ENCODE assay signal across 1 cellular context in the genomic region with DNA sequence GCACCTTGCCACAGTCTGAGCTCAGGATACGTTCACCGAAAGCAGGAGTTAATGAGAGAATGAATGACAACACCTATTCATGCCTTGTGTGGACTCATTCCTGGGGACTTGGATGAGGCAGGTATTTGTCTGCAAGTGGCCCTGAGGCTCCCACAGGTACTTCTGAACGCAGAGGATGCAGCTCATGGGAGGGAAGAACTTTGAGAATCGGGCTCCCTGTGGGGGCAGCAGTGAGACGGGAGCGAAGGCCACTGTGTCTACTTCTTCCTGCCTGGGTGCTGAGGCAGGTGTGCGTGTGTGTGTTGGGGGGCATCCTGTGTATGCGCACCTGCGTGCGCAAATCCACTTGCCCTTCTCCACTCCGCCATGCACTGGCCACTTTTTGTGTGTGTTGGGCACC.
TF ChIP-seq lines count a peak whose summit lies in the region.

No MANE protein-coding gene starts in this region.

TF ChIP-seq in HepG2, 621 proteins besides CTCF, POLR2A, EP300 and RAD21 (continued from another document):
- TF ChIP-seq, protein P1, sequence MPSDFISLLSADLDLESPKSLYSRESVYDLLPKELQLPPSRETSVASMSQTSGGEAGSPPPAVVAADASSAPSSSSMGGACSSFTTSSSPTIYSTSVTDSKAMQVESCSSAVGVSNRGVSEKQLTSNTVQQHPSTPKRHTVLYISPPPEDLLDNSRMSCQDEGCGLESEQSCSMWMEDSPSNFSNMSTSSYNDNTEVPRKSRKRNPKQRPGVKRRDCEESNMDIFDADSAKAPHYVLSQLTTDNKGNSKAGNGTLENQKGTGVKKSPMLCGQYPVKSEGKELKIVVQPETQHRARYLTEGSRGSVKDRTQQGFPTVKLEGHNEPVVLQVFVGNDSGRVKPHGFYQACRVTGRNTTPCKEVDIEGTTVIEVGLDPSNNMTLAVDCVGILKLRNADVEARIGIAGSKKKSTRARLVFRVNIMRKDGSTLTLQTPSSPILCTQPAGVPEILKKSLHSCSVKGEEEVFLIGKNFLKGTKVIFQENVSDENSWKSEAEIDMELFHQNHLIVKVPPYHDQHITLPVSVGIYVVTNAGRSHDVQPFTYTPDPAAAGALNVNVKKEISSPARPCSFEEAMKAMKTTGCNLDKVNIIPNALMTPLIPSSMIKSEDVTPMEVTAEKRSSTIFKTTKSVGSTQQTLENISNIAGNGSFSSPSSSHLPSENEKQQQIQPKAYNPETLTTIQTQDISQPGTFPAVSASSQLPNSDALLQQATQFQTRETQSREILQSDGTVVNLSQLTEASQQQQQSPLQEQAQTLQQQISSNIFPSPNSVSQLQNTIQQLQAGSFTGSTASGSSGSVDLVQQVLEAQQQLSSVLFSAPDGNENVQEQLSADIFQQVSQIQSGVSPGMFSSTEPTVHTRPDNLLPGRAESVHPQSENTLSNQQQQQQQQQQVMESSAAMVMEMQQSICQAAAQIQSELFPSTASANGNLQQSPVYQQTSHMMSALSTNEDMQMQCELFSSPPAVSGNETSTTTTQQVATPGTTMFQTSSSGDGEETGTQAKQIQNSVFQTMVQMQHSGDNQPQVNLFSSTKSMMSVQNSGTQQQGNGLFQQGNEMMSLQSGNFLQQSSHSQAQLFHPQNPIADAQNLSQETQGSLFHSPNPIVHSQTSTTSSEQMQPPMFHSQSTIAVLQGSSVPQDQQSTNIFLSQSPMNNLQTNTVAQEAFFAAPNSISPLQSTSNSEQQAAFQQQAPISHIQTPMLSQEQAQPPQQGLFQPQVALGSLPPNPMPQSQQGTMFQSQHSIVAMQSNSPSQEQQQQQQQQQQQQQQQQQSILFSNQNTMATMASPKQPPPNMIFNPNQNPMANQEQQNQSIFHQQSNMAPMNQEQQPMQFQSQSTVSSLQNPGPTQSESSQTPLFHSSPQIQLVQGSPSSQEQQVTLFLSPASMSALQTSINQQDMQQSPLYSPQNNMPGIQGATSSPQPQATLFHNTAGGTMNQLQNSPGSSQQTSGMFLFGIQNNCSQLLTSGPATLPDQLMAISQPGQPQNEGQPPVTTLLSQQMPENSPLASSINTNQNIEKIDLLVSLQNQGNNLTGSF (CRISPR knock-in tag; IDR thresholded peaks at IDR 0.05): no peak
- TF ChIP-seq TFDP2 (CRISPR knock-in tag; IDR thresholded peaks at IDR 0.05) (no peak), CENPT (CRISPR knock-in tag; IDR thresholded peaks at IDR 0.05; ENCODE audit: low read depth) (no peak), NBN (conservative IDR thresholded peaks at IDR 0.05) (no peak), ZBTB39 (CRISPR knock-in tag; IDR thresholded peaks at IDR 0.05) (no peak), SAFB2 (CRISPR knock-in tag; IDR thresholded peaks at IDR 0.05; ENCODE audit: borderline replicate concordance, low read depth) (no peak), ZNF775 (CRISPR knock-in tag; IDR thresholded peaks at IDR 0.05; ENCODE audit: borderline replicate concordance) (no peak), ZNF326 (CRISPR knock-in tag; IDR thresholded peaks at IDR 0.05; ENCODE audit: borderline replicate concordance) (no peak), ZNF557 (CRISPR knock-in tag; IDR thresholded peaks at IDR 0.05) (no peak)
- TF ChIP-seq, protein P2, sequence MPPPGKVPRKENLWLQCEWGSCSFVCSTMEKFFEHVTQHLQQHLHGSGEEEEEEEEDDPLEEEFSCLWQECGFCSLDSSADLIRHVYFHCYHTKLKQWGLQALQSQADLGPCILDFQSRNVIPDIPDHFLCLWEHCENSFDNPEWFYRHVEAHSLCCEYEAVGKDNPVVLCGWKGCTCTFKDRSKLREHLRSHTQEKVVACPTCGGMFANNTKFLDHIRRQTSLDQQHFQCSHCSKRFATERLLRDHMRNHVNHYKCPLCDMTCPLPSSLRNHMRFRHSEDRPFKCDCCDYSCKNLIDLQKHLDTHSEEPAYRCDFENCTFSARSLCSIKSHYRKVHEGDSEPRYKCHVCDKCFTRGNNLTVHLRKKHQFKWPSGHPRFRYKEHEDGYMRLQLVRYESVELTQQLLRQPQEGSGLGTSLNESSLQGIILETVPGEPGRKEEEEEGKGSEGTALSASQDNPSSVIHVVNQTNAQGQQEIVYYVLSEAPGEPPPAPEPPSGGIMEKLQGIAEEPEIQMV (CRISPR knock-in tag; IDR thresholded peaks at IDR 0.05; ENCODE audit: low read depth): no peak
- TF ChIP-seq, protein P3, sequence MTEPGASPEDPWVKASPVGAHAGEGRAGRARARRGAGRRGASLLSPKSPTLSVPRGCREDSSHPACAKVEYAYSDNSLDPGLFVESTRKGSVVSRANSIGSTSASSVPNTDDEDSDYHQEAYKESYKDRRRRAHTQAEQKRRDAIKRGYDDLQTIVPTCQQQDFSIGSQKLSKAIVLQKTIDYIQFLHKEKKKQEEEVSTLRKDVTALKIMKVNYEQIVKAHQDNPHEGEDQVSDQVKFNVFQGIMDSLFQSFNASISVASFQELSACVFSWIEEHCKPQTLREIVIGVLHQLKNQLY (CRISPR knock-in tag; IDR thresholded peaks at IDR 0.05): no peak
